Comparison of ENCODE assay signal across 19 cellular contexts in genomic region chr10:101952196-101952595, GRCh38.
"Had no signal": no experiment of that assay in that cellular context is flagged by ENCODE, and none has a peak within 500 bp of the region (broad histone marks: within the 10 kb centered on the region; RNA-seq: fewer than 3 reads in every experiment).

No MANE protein-coding gene starts in this region.

- H3K27me3 ChIP-seq: breast epithelium, dorsolateral prefrontal cortex, heart left ventricle, right lobe of liver, upper lobe of left lung had no signal

- H3K36me3 ChIP-seq: breast epithelium had no signal

- ATAC-seq: activated CD8-positive, alpha-beta memory T cell treated with anti-CD3 and anti-CD28 coated beads, Interleukin-2, amount 10 ng/mL, durations not matched to agents 7 days and 5 days; activated naive CD4-positive, alpha-beta T cell treated with anti-CD3 and anti-CD28 coated beads, Interleukin-2, amount 50 U/mL, for 72 hours; heart left ventricle; psoas muscle; right lobe of liver; stimulated activated naive CD8-positive, alpha-beta T cell treated with anti-CD3 and anti-CD28 coated beads, Interleukin-15, Interleukin-2, amounts not matched to agents 100 U/mL and 50 U/mL, for 24 hours; T-helper 17 cell had no signal

- DNase-seq: activated CD4-positive, alpha-beta T cell treated with anti-CD3 and anti-CD28 coated beads, Interleukin-2, amount 50 U/mL, for 48 hours; activated CD4-positive, CD25-positive, alpha-beta regulatory T cell treated with anti-CD3 and anti-CD28 coated beads, Interleukin-2, amount 50 U/mL, for 72 hours; activated CD8-positive, alpha-beta memory T cell treated with anti-CD3 and anti-CD28 coated beads, Interleukin-2, amount 10 ng/mL, durations not matched to agents 7 days and 5 days; activated effector memory CD4-positive, alpha-beta T cell treated with anti-CD3 and anti-CD28 coated beads, Interleukin-2, amount 50 U/mL, for 16 hours; activated T-cell treated with anti-CD3 and anti-CD28 coated beads, Interleukin-2, amount 50 U/mL, for 24 hours; amygdala; dorsolateral prefrontal cortex; heart left ventricle; mammary epithelial cell; psoas muscle; right lobe of liver; stimulated activated CD4-positive, alpha-beta T cell treated with anti-CD3 and anti-CD28 coated beads, Interleukin-2, amount 100 ng/mL, for 48 hours; stimulated activated naive CD8-positive, alpha-beta T cell treated with anti-CD3 and anti-CD28 coated beads, Interleukin-15, Interleukin-2, amounts not matched to agents 100 U/mL and 50 U/mL, for 24 hours; T-helper 17 cell; upper lobe of left lung had no signal

- H3K4me3 ChIP-seq: breast epithelium, dorsolateral prefrontal cortex, heart left ventricle, psoas muscle, right lobe of liver, upper lobe of left lung had no signal

- FAIRE-seq: frontal cortex, islet of Langerhans had no signal
